In the genomic region with DNA sequence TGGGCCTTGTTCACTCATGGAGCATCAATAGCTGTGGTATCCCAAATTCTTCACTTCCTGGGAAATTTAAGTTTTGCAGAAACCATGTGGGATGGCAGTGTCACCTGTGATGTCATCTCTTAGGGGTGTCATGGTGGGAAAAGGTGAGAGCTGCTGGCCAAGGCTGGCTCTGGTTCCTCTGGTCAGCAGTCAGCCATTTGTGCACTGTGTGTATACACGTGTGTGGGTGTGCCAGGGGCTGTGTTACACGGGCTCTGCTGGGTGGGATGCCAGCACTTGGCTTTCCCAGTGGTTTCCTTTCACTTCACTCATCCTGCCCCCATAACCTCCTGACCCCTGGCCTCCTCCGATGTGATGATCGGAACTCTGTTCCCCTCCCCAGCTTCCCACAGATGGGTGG, we compare ENCODE assay signal across 24 cellular contexts. TPM values are rescaled to one million over a fixed set of nuclear protein-coding genes. Genes with fewer than 3 reads are reported as not detected.
"Had no signal": no experiment of that assay in that cellular context is flagged by ENCODE, and none has a peak within 500 bp of the region (broad histone marks: within the 10 kb centered on the region; RNA-seq: fewer than 3 reads in every experiment).

No MANE protein-coding gene starts in this region.

- H3K4me3 ChIP-seq: coronary artery, esophagus muscularis mucosa, gastroesophageal sphincter, heart left ventricle, left ventricle myocardium inferior, mucosa of descending colon, tibial nerve had no signal

- H3K9me3 Mint-ChIP-seq: activated naive CD4-positive, alpha-beta T cell treated with anti-CD3 and anti-CD28 coated beads for 36 hours; activated naive CD8-positive, alpha-beta T cell treated with anti-CD3 and anti-CD28 coated beads, Interleukin-2, amount 50 U/mL, for 24 hours; activated T-cell treated with anti-CD3 and anti-CD28 coated beads, Interleukin-2, amount 50 U/mL, for 24 hours; activated T-helper 2 cell treated with anti-CD3 and anti-CD28 coated beads, Interferon-gamma antibody, Interleukin-2, Interleukin-4, amounts not matched to agents 10 μg/mL and 5 μg/mL and 100 μg/mL, durations not matched to agents 14 hours and 24 hours and 36 hours; brain; nephron; stimulated activated naive CD8-positive, alpha-beta T cell treated with anti-CD3 and anti-CD28 coated beads, Interleukin-15, Interleukin-2, amounts not matched to agents 100 ng/mL and 50 ng/mL, for 24 hours had no signal

- H3K27ac ChIP-seq: coronary artery, esophagus muscularis mucosa, gastroesophageal sphincter, heart left ventricle, left ventricle myocardium inferior, tibial nerve, WERI-Rb-1 had no signal

- H3K4me1 ChIP-seq: esophagus muscularis mucosa, gastroesophageal sphincter, left ventricle myocardium inferior had no signal

- H3K9me3 ChIP-seq: esophagus muscularis mucosa, gastroesophageal sphincter, heart left ventricle, left ventricle myocardium inferior, mucosa of descending colon, tibial nerve had no signal

- H3K36me3 Mint-ChIP-seq: brain had no signal

- H3K27ac Mint-ChIP-seq: activated CD4-positive, alpha-beta memory T cell treated with anti-CD3 and anti-CD28 coated beads, Interleukin-2, amount 10 ng/mL, durations not matched to agents 7 days and 5 days; activated CD4-positive, alpha-beta T cell treated with anti-CD3 and anti-CD28 coated beads for 36 hours; activated naive CD4-positive, alpha-beta T cell treated with anti-CD3 and anti-CD28 coated beads for 36 hours; activated naive CD8-positive, alpha-beta T cell treated with anti-CD3 and anti-CD28 coated beads, Interleukin-2, amount 50 U/mL, for 24 hours; activated T-cell treated with anti-CD3 and anti-CD28 coated beads, Interleukin-2, amount 50 U/mL, for 24 hours; activated T-helper 2 cell treated with anti-CD3 and anti-CD28 coated beads, Interferon-gamma antibody, Interleukin-2, Interleukin-4, amounts not matched to agents 10 μg/mL and 5 μg/mL and 100 μg/mL, durations not matched to agents 14 hours and 24 hours and 36 hours; brain; nephron; stimulated activated naive CD8-positive, alpha-beta T cell treated with anti-CD3 and anti-CD28 coated beads, Interleukin-15, Interleukin-2, amounts not matched to agents 100 ng/mL and 50 ng/mL, for 24 hours had no signal

- DNase-seq: activated CD4-positive, alpha-beta memory T cell treated with anti-CD3 and anti-CD28 coated beads, Interleukin-2, amount 10 ng/mL, durations not matched to agents 7 days and 5 days; activated CD4-positive, alpha-beta T cell treated with anti-CD3 and anti-CD28 coated beads for 36 hours; activated naive CD4-positive, alpha-beta T cell treated with anti-CD3 and anti-CD28 coated beads for 36 hours; activated naive CD8-positive, alpha-beta T cell treated with anti-CD3 and anti-CD28 coated beads, Interleukin-2, amount 50 U/mL, for 24 hours; activated T-cell treated with anti-CD3 and anti-CD28 coated beads, Interleukin-2, amount 50 U/mL, for 24 hours; anterior cingulate cortex; central memory CD4-positive, alpha-beta T cell; effector CD4-positive, alpha-beta T cell; heart left ventricle; left ventricle myocardium inferior; mucosa of descending colon; stimulated activated CD4-positive, alpha-beta T cell treated with anti-CD3 and anti-CD28 coated beads, Interleukin-2, amount 100 ng/mL, for 24 hours; SW 1271; WERI-Rb-1 had no signal

- H3K4me3 Mint-ChIP-seq: activated CD4-positive, alpha-beta memory T cell treated with anti-CD3 and anti-CD28 coated beads, Interleukin-2, amount 10 ng/mL, durations not matched to agents 7 days and 5 days; activated CD4-positive, alpha-beta T cell treated with anti-CD3 and anti-CD28 coated beads for 36 hours; activated naive CD4-positive, alpha-beta T cell treated with anti-CD3 and anti-CD28 coated beads for 36 hours; activated naive CD8-positive, alpha-beta T cell treated with anti-CD3 and anti-CD28 coated beads, Interleukin-2, amount 50 U/mL, for 24 hours; activated T-cell treated with anti-CD3 and anti-CD28 coated beads, Interleukin-2, amount 50 U/mL, for 24 hours; brain; nephron; stimulated activated naive CD8-positive, alpha-beta T cell treated with anti-CD3 and anti-CD28 coated beads, Interleukin-15, Interleukin-2, amounts not matched to agents 100 ng/mL and 50 ng/mL, for 24 hours had no signal

- H3K27me3 Mint-ChIP-seq: activated CD4-positive, alpha-beta T cell treated with anti-CD3 and anti-CD28 coated beads for 36 hours; activated naive CD8-positive, alpha-beta T cell treated with anti-CD3 and anti-CD28 coated beads, Interleukin-2, amount 50 U/mL, for 24 hours; activated T-cell treated with anti-CD3 and anti-CD28 coated beads, Interleukin-2, amount 50 U/mL, for 24 hours; stimulated activated naive CD8-positive, alpha-beta T cell treated with anti-CD3 and anti-CD28 coated beads, Interleukin-15, Interleukin-2, amounts not matched to agents 100 ng/mL and 50 ng/mL, for 24 hours had no signal

- H3K36me3 ChIP-seq: esophagus muscularis mucosa, gastroesophageal sphincter, heart left ventricle, left ventricle myocardium inferior, tibial nerve, WERI-Rb-1 had no signal

- ATAC-seq: activated CD4-positive, alpha-beta T cell treated with anti-CD3 and anti-CD28 coated beads for 36 hours; activated naive CD8-positive, alpha-beta T cell treated with anti-CD3 and anti-CD28 coated beads, Interleukin-2, amount 50 U/mL, for 24 hours; gastroesophageal sphincter; mucosa of descending colon had no signal

RNA-seq across cellular contexts. Expression of a gene that starts 21.3 kb away (rescaled TPM):
- total RNA-seq: activated T-helper 2 cell treated with anti-CD3 and anti-CD28 coated beads, Interferon-gamma antibody, Interleukin-2, Interleukin-4, amounts not matched to agents 10 μg/mL and 5 μg/mL and 100 μg/mL, durations not matched to agents 14 hours and 24 hours and 36 hours; esophagus muscularis mucosa; kidney epithelial cell; left ventricle myocardium inferior; posterior vena cava; tibial nerve had no signal
- polyA plus RNA-seq: heart left ventricle had no signal
